In the genomic region with DNA sequence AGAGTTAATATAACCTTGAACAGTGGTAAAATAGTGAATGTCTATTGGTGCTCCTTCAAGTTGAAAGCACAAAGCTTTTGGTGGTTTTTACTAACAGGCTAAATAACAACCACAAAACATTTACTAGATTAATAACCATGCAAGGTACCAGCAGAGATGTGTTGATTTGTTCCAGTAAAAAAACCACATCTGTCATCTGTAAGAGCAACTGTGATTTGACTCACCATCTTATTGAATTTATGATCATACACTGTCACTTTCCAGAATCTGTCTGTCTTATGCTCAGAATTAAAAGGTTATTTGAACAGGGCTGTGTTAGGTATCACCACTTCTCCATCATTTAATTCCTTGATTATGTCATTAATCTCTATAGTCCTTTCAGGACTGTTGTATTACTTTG, we compare ENCODE assay signal across 20 cellular contexts.
"Had no signal": no experiment of that assay in that cellular context is flagged by ENCODE, and none has a peak within 500 bp of the region (broad histone marks: within the 10 kb centered on the region; RNA-seq: fewer than 3 reads in every experiment).

No MANE protein-coding gene starts in this region.

- H3K4me1 Mint-ChIP-seq: activated B cell treated with CpG ODN at 0.5 μM for 24 hours, T-cell had no signal

- H3K9me3 Mint-ChIP-seq: activated T-helper 1 cell treated with anti-CD3 and anti-CD28 coated beads, Interleukin-12 subunit alpha, Interleukin-12 subunit beta, Interleukin-2, Interleukin-4 antibody, amounts not matched to agents 30 ng/mL and 10 ng/mL and 1 ng/mL, durations not matched to agents 14 hours and 24 hours and 36 hours had no signal

- H3K27me3 Mint-ChIP-seq: activated B cell treated with CpG ODN at 0.5 μM for 24 hours; activated naive CD8-positive, alpha-beta T cell had no signal

- ATAC-seq: T-cell had no signal

- H3K27ac Mint-ChIP-seq: activated B cell treated with CpG ODN at 0.5 μM for 24 hours; activated naive CD4-positive, alpha-beta T cell treated with anti-CD3 and anti-CD28 coated beads for 36 hours; activated naive CD8-positive, alpha-beta T cell; activated T-helper 1 cell treated with anti-CD3 and anti-CD28 coated beads, Interleukin-12 subunit alpha, Interleukin-12 subunit beta, Interleukin-2, Interleukin-4 antibody, amounts not matched to agents 30 ng/mL and 10 ng/mL and 1 ng/mL, durations not matched to agents 14 hours and 24 hours and 36 hours; T-cell had no signal

- DNase-seq: activated B cell treated with CpG ODN at 0.5 μM for 24 hours; activated CD4-positive, alpha-beta T cell treated with anti-CD3 and anti-CD28 coated beads for 4 hours; activated CD8-positive, alpha-beta memory T cell treated with anti-CD3 and anti-CD28 coated beads for 24 hours; activated effector memory CD4-positive, alpha-beta T cell treated with anti-CD3 and anti-CD28 coated beads, Interleukin-2, amount 50 U/mL, for 16 hours; activated naive CD4-positive, alpha-beta T cell treated with anti-CD3 and anti-CD28 coated beads for 36 hours; adrenal gland; anterior cingulate cortex; MM.1S; NCI-H1105; NCI-H1436; NCI-H1694 treated with DMSO at 0.1 percent for 48 hours; NCI-H2081; NCI-H446; NCI-H524; PC-9; SHP77 treated with DMSO at 0.1 percent for 48 hours; T-cell; T1000 had no signal

- H3K4me3 Mint-ChIP-seq: activated B cell treated with CpG ODN at 0.5 μM for 24 hours; activated naive CD4-positive, alpha-beta T cell treated with anti-CD3 and anti-CD28 coated beads for 36 hours; activated naive CD8-positive, alpha-beta T cell; activated T-helper 1 cell treated with anti-CD3 and anti-CD28 coated beads, Interleukin-12 subunit alpha, Interleukin-12 subunit beta, Interleukin-2, Interleukin-4 antibody, amounts not matched to agents 30 ng/mL and 10 ng/mL and 1 ng/mL, durations not matched to agents 14 hours and 24 hours and 36 hours; T-cell had no signal

- H3K36me3 Mint-ChIP-seq: T-cell had no signal
